ENCODE assay signal across 20 cellular contexts in genomic region chr6:107621216-107621940, GRCh38.
DNase-seq lines count a peak whose midpoint lies in the region; ATAC-seq and TF ChIP-seq lines count a peak whose summit lies in the region.
"Had no signal": no experiment of that assay in that cellular context is flagged by ENCODE, and none has a peak within 500 bp of the region (broad histone marks: within the 10 kb centered on the region; RNA-seq: fewer than 3 reads in every experiment).

No MANE protein-coding gene starts in this region.

- DNase-seq in COLO829 (ENCODE audit: low spot score) (peak; percentile 68), NCI-H2227 (lab: John Stamatoyannopoulos, UW; ENCODE audit: unreplicated experiment) (peak; percentile 52), dermis blood vessel endothelial cell (peak; percentile 30), OCI-M2 (lab: John Stamatoyannopoulos, UW; ENCODE audit: unreplicated experiment) (no peak)
- no peak for DNase-seq in activated T-cell treated with anti-CD3 and anti-CD28 coated beads, Interleukin-2, amount 50 U/mL, for 48 hours
- DNase-seq: activated CD4-positive, alpha-beta T cell treated with anti-CD3 and anti-CD28 coated beads, Interleukin-2, amount 10 ng/mL, durations not matched to agents 24 days and 14 days; activated naive CD4-positive, alpha-beta T cell treated with anti-CD3 and anti-CD28 coated beads for 36 hours; CD8-positive, alpha-beta T cell; colonic mucosa; lower lobe of right lung; NCI-H510A; Peyer's patch; posterior cingulate gyrus; stimulated activated CD4-positive, alpha-beta T cell treated with anti-CD3 and anti-CD28 coated beads, Interleukin-4, amount 100 ng/mL, for 24 hours; substantia nigra had no signal

- no peaks in the 10 kb centered on the region for H3K27me3 ChIP-seq in Loucy (ENCODE audit: insufficient read depth, low read length, poor library complexity, severe bottlenecking)
- H3K27me3 ChIP-seq: colonic mucosa, Peyer's patch had no signal

- no peaks in the 10 kb centered on the region for H4K20me1 ChIP-seq in Loucy (ENCODE audit: insufficient read depth, low read length, poor library complexity, severe bottlenecking)

- no peak overlapping the region for H2AFZ ChIP-seq in Loucy (ENCODE audit: low read length)

- H3K9me2 ChIP-seq in Loucy (replicated peaks; ENCODE audit: low read depth, low read length): no peaks in the 10 kb centered on the region

- H3K4me3 ChIP-seq in Loucy (ENCODE audit: low read length, poor library complexity, severe bottlenecking): no peak overlapping the region
- H3K4me3 ChIP-seq: colonic mucosa, GM12878, lower lobe of right lung, Peyer's patch had no signal

- H3K4me2 ChIP-seq in Loucy (ENCODE audit: low read depth, low read length, poor library complexity, severe bottlenecking): peak overlapping the region; percentile 12

- H3K9me3 ChIP-seq in Loucy (ENCODE audit: insufficient read depth, low read depth, low read length): no peaks in the 10 kb centered on the region
- H3K9me3 ChIP-seq: colonic mucosa, lower lobe of right lung, Peyer's patch had no signal

- peaks cover 7% of the 10 kb centered on the region for H3F3A ChIP-seq in Loucy (ENCODE audit: low read depth)

- H3K9ac ChIP-seq in Loucy (ENCODE audit: low read depth, low read length, poor library complexity, severe bottlenecking): no peak overlapping the region

- no peak for TF ChIP-seq CTCF in Loucy (conservative IDR thresholded peaks at IDR 0.05; ENCODE audit: low read length)

- H3K79me2 ChIP-seq in Loucy (ENCODE audit: insufficient read depth, low read length): no peaks in the 10 kb centered on the region

- ATAC-seq in HG02623 (IDR thresholded peaks at IDR 0.05; ENCODE audit: unreplicated experiment) (no peak), GM18867 (IDR thresholded peaks at IDR 0.05; ENCODE audit: unreplicated experiment) (no peak)
- ATAC-seq: CD8-positive, alpha-beta T cell; lower lobe of right lung; SK-N-SH treated with all-trans-retinoic acid at 6 μM for 48 hours had no signal

- no peaks in the 10 kb centered on the region for H3K36me3 ChIP-seq in Loucy (ENCODE audit: insufficient read depth, low read length)
- H3K36me3 ChIP-seq: colonic mucosa, lower lobe of right lung, Peyer's patch had no signal

- peaks cover 52% of the 10 kb centered on the region for H3K4me1 ChIP-seq in Loucy (ENCODE audit: insufficient read depth, low read length, poor library complexity, severe bottlenecking)
- H3K4me1 ChIP-seq: colonic mucosa had no signal

Comparison
In these comparisons a context has a peak if more than half of its experiments do, and no peak if none do; other contexts are left out.
1. DNase-seq: peak in COLO829 (single experiment), NCI-H2227 (single experiment) and dermis blood vessel endothelial cell (single experiment); none in activated T-cell treated with anti-CD3 and anti-CD28 coated beads, Interleukin-2, amount 50 U/mL, for 48 hours (0 of 2) and OCI-M2 (single experiment).